ENCODE assay signal across 1 cellular context in genomic region chr2:69742170-69742952, GRCh38.
TF ChIP-seq lines count a peak whose summit lies in the region.

No MANE protein-coding gene starts in this region.

TF ChIP-seq in HepG2, 621 proteins besides CTCF, POLR2A, EP300 and RAD21 (continued from another document and continues in another):
- TF ChIP-seq, protein P1, sequence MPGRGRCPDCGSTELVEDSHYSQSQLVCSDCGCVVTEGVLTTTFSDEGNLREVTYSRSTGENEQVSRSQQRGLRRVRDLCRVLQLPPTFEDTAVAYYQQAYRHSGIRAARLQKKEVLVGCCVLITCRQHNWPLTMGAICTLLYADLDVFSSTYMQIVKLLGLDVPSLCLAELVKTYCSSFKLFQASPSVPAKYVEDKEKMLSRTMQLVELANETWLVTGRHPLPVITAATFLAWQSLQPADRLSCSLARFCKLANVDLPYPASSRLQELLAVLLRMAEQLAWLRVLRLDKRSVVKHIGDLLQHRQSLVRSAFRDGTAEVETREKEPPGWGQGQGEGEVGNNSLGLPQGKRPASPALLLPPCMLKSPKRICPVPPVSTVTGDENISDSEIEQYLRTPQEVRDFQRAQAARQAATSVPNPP (CRISPR knock-in tag; IDR thresholded peaks at IDR 0.05) = no peak
- TF ChIP-seq MAX (IDR thresholded peaks at IDR 0.05) = 0 out of 2 replicates have a peak, but pooled peaks have one; percentile 12
- 0 out of 2 replicates have a peak, but pooled peaks have one; percentile 27 for TF ChIP-seq POGK (CRISPR knock-in tag; conservative IDR thresholded peaks at IDR 0.05)
- TF ChIP-seq ZNF558 (CRISPR knock-in tag; IDR thresholded peaks at IDR 0.05; ENCODE audit: borderline replicate concordance) = 0 out of 2 replicates have a peak, but pooled peaks have one; percentile 69
- no peak for TF ChIP-seq CENPX (CRISPR knock-in tag; IDR thresholded peaks at IDR 0.05)
- TF ChIP-seq, protein P2, sequence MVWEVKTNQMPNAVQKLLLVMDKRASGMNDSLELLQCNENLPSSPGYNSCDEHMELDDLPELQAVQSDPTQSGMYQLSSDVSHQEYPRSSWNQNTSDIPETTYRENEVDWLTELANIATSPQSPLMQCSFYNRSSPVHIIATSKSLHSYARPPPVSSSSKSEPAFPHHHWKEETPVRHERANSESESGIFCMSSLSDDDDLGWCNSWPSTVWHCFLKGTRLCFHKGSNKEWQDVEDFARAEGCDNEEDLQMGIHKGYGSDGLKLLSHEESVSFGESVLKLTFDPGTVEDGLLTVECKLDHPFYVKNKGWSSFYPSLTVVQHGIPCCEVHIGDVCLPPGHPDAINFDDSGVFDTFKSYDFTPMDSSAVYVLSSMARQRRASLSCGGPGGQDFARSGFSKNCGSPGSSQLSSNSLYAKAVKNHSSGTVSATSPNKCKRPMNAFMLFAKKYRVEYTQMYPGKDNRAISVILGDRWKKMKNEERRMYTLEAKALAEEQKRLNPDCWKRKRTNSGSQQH (CRISPR knock-in tag; IDR thresholded peaks at IDR 0.05; ENCODE audit: low read depth) = peak; percentile 6; the same call in 1 of the 2 replicates
- TF ChIP-seq ZNF781 (CRISPR knock-in tag; IDR thresholded peaks at IDR 0.05; ENCODE audit: borderline replicate concordance, not compliant biosample characterization) = peak; percentile 4
- no peak for TF ChIP-seq ZSCAN31 (CRISPR knock-in tag; IDR thresholded peaks at IDR 0.05; ENCODE audit: low read depth)
- no peak for TF ChIP-seq FOXM1 (CRISPR knock-in tag; IDR thresholded peaks at IDR 0.05)
- no peak for TF ChIP-seq CBFB (CRISPR knock-in tag; IDR thresholded peaks at IDR 0.05)
- TF ChIP-seq ZSCAN29 (CRISPR knock-in tag; conservative IDR thresholded peaks at IDR 0.05) = no peak
- 0 out of 2 replicates have a peak, but pooled peaks have one; percentile 66 for TF ChIP-seq MXD4 (CRISPR knock-in tag; IDR thresholded peaks at IDR 0.05)
- TF ChIP-seq FOXP1 (IDR thresholded peaks at IDR 0.05) = no peak
- no peak for TF ChIP-seq FOXP1 (CRISPR knock-in tag; IDR thresholded peaks at IDR 0.05)
- TF ChIP-seq ZNF354B (CRISPR knock-in tag; IDR thresholded peaks at IDR 0.05) = 0 out of 2 replicates have a peak, but pooled peaks have one; percentile 48
- TF ChIP-seq ZNF646 (CRISPR knock-in tag; IDR thresholded peaks at IDR 0.05) = no peak
- TF ChIP-seq LRRFIP1 (CRISPR knock-in tag; conservative IDR thresholded peaks at IDR 0.05) = no peak
- no peak for TF ChIP-seq TCF7 (IDR thresholded peaks at IDR 0.05; ENCODE audit: low read depth)
- no peak for TF ChIP-seq ZFP82 (CRISPR knock-in tag; IDR thresholded peaks at IDR 0.05; ENCODE audit: borderline replicate concordance)
- TF ChIP-seq MTA1 (CRISPR knock-in tag; IDR thresholded peaks at IDR 0.05; ENCODE audit: borderline replicate concordance) = no peak
- no peak for TF ChIP-seq FOXJ3 (CRISPR knock-in tag; IDR thresholded peaks at IDR 0.05; ENCODE audit: borderline replicate concordance)
- peak; percentile 5; the same call in 1 of the 2 replicates for TF ChIP-seq MIER2 (CRISPR knock-in tag; IDR thresholded peaks at IDR 0.05)
- no peak for TF ChIP-seq TP53 (CRISPR knock-in tag; conservative IDR thresholded peaks at IDR 0.05)
- TF ChIP-seq IRF9 (CRISPR knock-in tag; IDR thresholded peaks at IDR 0.05; ENCODE audit: borderline replicate concordance) = 0 out of 2 replicates have a peak, but pooled peaks have one; percentile 3
- no peak for TF ChIP-seq ZFP62 (CRISPR knock-in tag; IDR thresholded peaks at IDR 0.05)
- no peak for TF ChIP-seq DPF2 (CRISPR knock-in tag; IDR thresholded peaks at IDR 0.05; ENCODE audit: borderline replicate concordance, low read depth)
- TF ChIP-seq ZBTB34 (CRISPR knock-in tag; IDR thresholded peaks at IDR 0.05) = no peak
- no peak for TF ChIP-seq E2F2 (CRISPR knock-in tag; IDR thresholded peaks at IDR 0.05; ENCODE audit: borderline replicate concordance)
- TF ChIP-seq, protein P3, sequence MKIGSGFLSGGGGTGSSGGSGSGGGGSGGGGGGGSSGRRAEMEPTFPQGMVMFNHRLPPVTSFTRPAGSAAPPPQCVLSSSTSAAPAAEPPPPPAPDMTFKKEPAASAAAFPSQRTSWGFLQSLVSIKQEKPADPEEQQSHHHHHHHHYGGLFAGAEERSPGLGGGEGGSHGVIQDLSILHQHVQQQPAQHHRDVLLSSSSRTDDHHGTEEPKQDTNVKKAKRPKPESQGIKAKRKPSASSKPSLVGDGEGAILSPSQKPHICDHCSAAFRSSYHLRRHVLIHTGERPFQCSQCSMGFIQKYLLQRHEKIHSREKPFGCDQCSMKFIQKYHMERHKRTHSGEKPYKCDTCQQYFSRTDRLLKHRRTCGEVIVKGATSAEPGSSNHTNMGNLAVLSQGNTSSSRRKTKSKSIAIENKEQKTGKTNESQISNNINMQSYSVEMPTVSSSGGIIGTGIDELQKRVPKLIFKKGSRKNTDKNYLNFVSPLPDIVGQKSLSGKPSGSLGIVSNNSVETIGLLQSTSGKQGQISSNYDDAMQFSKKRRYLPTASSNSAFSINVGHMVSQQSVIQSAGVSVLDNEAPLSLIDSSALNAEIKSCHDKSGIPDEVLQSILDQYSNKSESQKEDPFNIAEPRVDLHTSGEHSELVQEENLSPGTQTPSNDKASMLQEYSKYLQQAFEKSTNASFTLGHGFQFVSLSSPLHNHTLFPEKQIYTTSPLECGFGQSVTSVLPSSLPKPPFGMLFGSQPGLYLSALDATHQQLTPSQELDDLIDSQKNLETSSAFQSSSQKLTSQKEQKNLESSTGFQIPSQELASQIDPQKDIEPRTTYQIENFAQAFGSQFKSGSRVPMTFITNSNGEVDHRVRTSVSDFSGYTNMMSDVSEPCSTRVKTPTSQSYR (CRISPR knock-in tag; IDR thresholded peaks at IDR 0.05; ENCODE audit: borderline replicate concordance) = peak; percentile 5; the same call in 1 of the 2 replicates
- peak; percentile 4; the same call in 1 of the 2 replicates for TF ChIP-seq ZNF430 (CRISPR knock-in tag; IDR thresholded peaks at IDR 0.05)
- TF ChIP-seq ZKSCAN1 (IDR thresholded peaks at IDR 0.05; ENCODE audit: low read length) = no peak
- TF ChIP-seq SIN3A (IDR thresholded peaks at IDR 0.05; ENCODE audit: borderline replicate concordance, low read depth, low read length) = peak; percentile 37; the same call in 1 of the 2 replicates
- TF ChIP-seq ZNF329 (CRISPR knock-in tag; IDR thresholded peaks at IDR 0.05; ENCODE audit: low read depth) = peak; percentile 17; the same call in 1 of the 2 replicates
- 0 out of 2 replicates have a peak, but pooled peaks have one; percentile 33 for TF ChIP-seq ZMYM2 (CRISPR knock-in tag; IDR thresholded peaks at IDR 0.05)
- no peak for TF ChIP-seq RBAK (CRISPR knock-in tag; IDR thresholded peaks at IDR 0.05)
- TF ChIP-seq DRAP1 (CRISPR knock-in tag; IDR thresholded peaks at IDR 0.05) = no peak
